11 cellular contexts compared by ENCODE assay signal in genomic region chr7:150567846-150568245, GRCh38. TPM values are rescaled to one million over a fixed set of nuclear protein-coding genes. Genes with fewer than 3 reads are reported as not detected.
A peak's percentile ranks its signal among the peaks of the same experiment; 100 is the strongest.
DNase-seq lines count a peak whose midpoint lies in the region; TF ChIP-seq lines count a peak whose summit lies in the region.
"Had no signal": no experiment of that assay in that cellular context is flagged by ENCODE, and none has a peak within 500 bp of the region (broad histone marks: within the 10 kb centered on the region; RNA-seq: fewer than 3 reads in every experiment).

No MANE protein-coding gene starts in this region.

- H3K27me3 ChIP-seq in Peyer's patch (no peaks in the 10 kb centered on the region), adrenal gland (no peaks in the 10 kb centered on the region), suprapubic skin (no peaks in the 10 kb centered on the region)
- H3K27me3 ChIP-seq: neural progenitor cell had no signal

- peak overlapping the region; percentile 61 to 83 (median 70) for H3K27ac ChIP-seq in Peyer's patch
- peak overlapping the region in 4 of 5 donors; percentile 22 to 85 (median 55) for H3K27ac ChIP-seq in adrenal gland
- H3K27ac ChIP-seq in suprapubic skin: peak overlapping the region; percentile 22
- H3K27ac ChIP-seq: neural progenitor cell had no signal

- in situ Hi-C loops in GM13977 (cut with MboI; ENCODE audit: low pct_unique_long_range_greater_than_20kb, low sequenced_read_pairs, unreplicated experiment): no loop called here

- H3K36me3 ChIP-seq in Peyer's patch (peaks cover 0 to 7% (median 0%) of the 10 kb centered on the region in 3 donors), adrenal gland (replicated peaks in 1 of 2) (no peaks in the 10 kb centered on the region), suprapubic skin (peaks cover 10% of the 10 kb centered on the region)
- H3K36me3 ChIP-seq: neural progenitor cell had no signal

- no peak for TF ChIP-seq EP300 in suprapubic skin (IDR thresholded peaks at IDR 0.05)

- H3K9me3 ChIP-seq in Peyer's patch (no peaks in the 10 kb centered on the region), adrenal gland (replicated peaks in 1 of 3) (no peaks in the 10 kb centered on the region), suprapubic skin (no peaks in the 10 kb centered on the region)

- H3K4me1 ChIP-seq in Peyer's patch (no peaks in the 10 kb centered on the region), adrenal gland (replicated peaks in 1 of 2) (no peaks in the 10 kb centered on the region), suprapubic skin (peaks cover 15% of the 10 kb centered on the region)
- H3K4me1 ChIP-seq: neural progenitor cell had no signal

- TF ChIP-seq POLR2A in Peyer's patch (IDR thresholded peaks at IDR 0.05) (no peak), adrenal gland (IDR thresholded peaks at IDR 0.05) (no peak), lower leg skin (IDR thresholded peaks at IDR 0.05) (no peak), suprapubic skin (IDR thresholded peaks at IDR 0.05) (no peak)

- DNase-seq in Peyer's patch (no peak), adrenal gland (no peak), lower leg skin (ENCODE audit: low spot score in 2 of 2) (no peak), suprapubic skin (ENCODE audit: low spot score in 2 of 2) (no peak), NCI-H446 (lab: John Stamatoyannopoulos, UW) (no peak), OCI-M2 (lab: John Stamatoyannopoulos, UW; ENCODE audit: unreplicated experiment) (no peak), GM13977 (ENCODE audit: low spot score) (no peak), HK-2 (ENCODE audit: unreplicated experiment) (no peak)
- DNase-seq: NCI-H1092, T-helper 9 cell had no signal

- intact Hi-C loops in adrenal gland (cut with DNase I): no loop called here
- intact Hi-C loops in lower leg skin (cut with DNase I; ENCODE audit: low total_unique reads): no loop called here

- TF ChIP-seq CTCF in Peyer's patch (IDR thresholded peaks at IDR 0.05) (no peak), adrenal gland (IDR thresholded peaks at IDR 0.05) (no peak), lower leg skin (IDR thresholded peaks at IDR 0.05) (no peak), suprapubic skin (IDR thresholded peaks at IDR 0.05) (no peak), GM13977 (IDR thresholded peaks at IDR 0.05; ENCODE audit: extremely low read depth, insufficient read depth, missing control alignments) (no peak)

- WGBS in adrenal gland, 4 donors: 0 to 41% (median 29%) methylated on average over 2 to 3 of the region's 3 CpGs
- WGBS in lower leg skin, 2 donors: 51 to 65% methylated on average over 3 of the region's 3 CpGs
- WGBS in suprapubic skin: 65% methylated on average over 3 of the region's 3 CpGs

- H3K4me3 ChIP-seq in Peyer's patch (peak overlapping the region; percentile 29 to 52 (median 46)), adrenal gland (peak overlapping the region in 3 of 4 donors; percentile 42 to 53 (median 49)), lower leg skin (ENCODE audit: low read depth, poor library complexity, severe bottlenecking) (peak overlapping the region; percentile 23), suprapubic skin (peak overlapping the region; percentile 39)
- H3K4me3 ChIP-seq: neural progenitor cell had no signal

RNA-seq across cellular contexts. Expression of gene GIMAP4, which starts 0.7 kb away (rescaled TPM):
- total RNA-seq in Peyer's patch (10 to 100 TPM in 2 of 4 donors, 1 to 10 TPM in 2; 5.1 to 38.0 (median 14.6) TPM), adrenal gland (10 to 100 TPM; 24.6 to 52.7 (median 39.6) TPM), lower leg skin (10 to 100 TPM in 2 of 4 donors, 1 to 10 TPM in 2; 4.6 to 17.9 (median 8.1) TPM), suprapubic skin (10 to 100 TPM in 2 of 4 donors, 1 to 10 TPM in 2; 6.5 to 12.5 (median 9.3) TPM)
- 10 to 100 TPM; 19.6 to 35.6 (median 27.9) TPM for polyA plus RNA-seq in adrenal gland

RNA-seq across cellular contexts. Expression of gene GIMAP7, which starts 53.2 kb away (rescaled TPM):
- total RNA-seq in Peyer's patch (10 to 100 TPM in 1 of 4 donors, 1 to 10 TPM in 3; 4.8 to 16.5 (median 8.5) TPM), adrenal gland (10 to 100 TPM in 7 of 8 donors, 1 to 10 TPM in 1; 4.2 to 24.8 (median 18.0) TPM), lower leg skin (1 to 10 TPM; 2.4 to 9.6 (median 5.3) TPM), suprapubic skin (10 to 100 TPM in 1 of 4 donors, 1 to 10 TPM in 3; 1.4 to 10.8 (median 4.9) TPM)
- polyA plus RNA-seq in adrenal gland: 10 to 100 TPM; 17.6 to 39.3 (median 24.7) TPM
